ENCODE assay signal across 1 cellular context in the genomic region with DNA sequence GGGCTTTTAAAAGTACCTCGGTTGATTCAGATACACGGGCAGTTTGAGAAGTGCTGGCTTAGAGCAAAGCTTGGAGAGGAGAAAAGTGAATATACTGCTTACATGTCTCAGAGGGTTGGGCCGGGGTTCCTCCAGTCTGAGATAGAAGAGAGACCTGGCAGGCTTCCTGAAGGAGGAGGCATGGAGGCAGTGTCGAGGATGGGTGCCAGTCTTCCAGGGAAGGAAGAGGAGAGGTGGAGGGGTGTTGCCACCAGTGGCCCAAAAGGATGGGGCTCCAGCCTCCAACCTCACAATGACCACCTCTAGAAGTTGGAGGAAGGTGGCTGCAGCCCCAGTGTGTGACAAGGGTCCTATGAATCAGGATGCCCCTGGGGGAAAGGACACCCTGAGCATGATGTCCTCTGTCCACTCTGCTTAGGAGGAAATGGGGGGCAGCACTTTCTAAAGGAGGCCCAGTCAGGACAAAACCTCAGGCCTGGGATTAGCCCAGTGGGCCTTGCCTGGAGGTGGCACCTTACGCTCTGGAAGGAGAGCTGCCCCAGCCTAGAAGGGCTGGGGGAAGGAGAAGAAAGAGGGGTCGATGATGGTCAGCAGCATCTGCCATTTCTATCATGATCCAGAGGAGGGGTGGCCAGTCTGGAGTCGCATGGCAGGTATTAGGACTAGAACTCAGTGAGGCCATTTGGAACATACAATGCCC.
TF ChIP-seq lines count a peak whose summit lies in the region.

No MANE protein-coding gene starts in this region.

TF ChIP-seq in HepG2, 621 proteins besides CTCF, POLR2A, EP300 and RAD21 (continued from another document):
- TF ChIP-seq, protein P1, sequence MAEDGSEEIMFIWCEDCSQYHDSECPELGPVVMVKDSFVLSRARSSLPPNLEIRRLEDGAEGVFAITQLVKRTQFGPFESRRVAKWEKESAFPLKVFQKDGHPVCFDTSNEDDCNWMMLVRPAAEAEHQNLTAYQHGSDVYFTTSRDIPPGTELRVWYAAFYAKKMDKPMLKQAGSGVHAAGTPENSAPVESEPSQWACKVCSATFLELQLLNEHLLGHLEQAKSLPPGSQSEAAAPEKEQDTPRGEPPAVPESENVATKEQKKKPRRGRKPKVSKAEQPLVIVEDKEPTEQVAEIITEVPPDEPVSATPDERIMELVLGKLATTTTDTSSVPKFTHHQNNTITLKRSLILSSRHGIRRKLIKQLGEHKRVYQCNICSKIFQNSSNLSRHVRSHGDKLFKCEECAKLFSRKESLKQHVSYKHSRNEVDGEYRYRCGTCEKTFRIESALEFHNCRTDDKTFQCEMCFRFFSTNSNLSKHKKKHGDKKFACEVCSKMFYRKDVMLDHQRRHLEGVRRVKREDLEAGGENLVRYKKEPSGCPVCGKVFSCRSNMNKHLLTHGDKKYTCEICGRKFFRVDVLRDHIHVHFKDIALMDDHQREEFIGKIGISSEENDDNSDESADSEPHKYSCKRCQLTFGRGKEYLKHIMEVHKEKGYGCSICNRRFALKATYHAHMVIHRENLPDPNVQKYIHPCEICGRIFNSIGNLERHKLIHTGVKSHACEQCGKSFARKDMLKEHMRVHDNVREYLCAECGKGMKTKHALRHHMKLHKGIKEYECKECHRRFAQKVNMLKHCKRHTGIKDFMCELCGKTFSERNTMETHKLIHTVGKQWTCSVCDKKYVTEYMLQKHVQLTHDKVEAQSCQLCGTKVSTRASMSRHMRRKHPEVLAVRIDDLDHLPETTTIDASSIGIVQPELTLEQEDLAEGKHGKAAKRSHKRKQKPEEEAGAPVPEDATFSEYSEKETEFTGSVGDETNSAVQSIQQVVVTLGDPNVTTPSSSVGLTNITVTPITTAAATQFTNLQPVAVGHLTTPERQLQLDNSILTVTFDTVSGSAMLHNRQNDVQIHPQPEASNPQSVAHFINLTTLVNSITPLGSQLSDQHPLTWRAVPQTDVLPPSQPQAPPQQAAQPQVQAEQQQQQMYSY (CRISPR knock-in tag; IDR thresholded peaks at IDR 0.05), result no peak
- TF ChIP-seq AHR (CRISPR knock-in tag; IDR thresholded peaks at IDR 0.05) (no peak), NR2F1 (CRISPR knock-in tag; IDR thresholded peaks at IDR 0.05) (no peak), GABPB1 (CRISPR knock-in tag; IDR thresholded peaks at IDR 0.05) (no peak), HNRNPL (IDR thresholded peaks at IDR 0.05; ENCODE audit: low read depth, low read length) (no peak), MAF1 (CRISPR knock-in tag; IDR thresholded peaks at IDR 0.05; ENCODE audit: borderline replicate concordance) (no peak)
